ENCODE assay signal across 9 cellular contexts in the genomic region with DNA sequence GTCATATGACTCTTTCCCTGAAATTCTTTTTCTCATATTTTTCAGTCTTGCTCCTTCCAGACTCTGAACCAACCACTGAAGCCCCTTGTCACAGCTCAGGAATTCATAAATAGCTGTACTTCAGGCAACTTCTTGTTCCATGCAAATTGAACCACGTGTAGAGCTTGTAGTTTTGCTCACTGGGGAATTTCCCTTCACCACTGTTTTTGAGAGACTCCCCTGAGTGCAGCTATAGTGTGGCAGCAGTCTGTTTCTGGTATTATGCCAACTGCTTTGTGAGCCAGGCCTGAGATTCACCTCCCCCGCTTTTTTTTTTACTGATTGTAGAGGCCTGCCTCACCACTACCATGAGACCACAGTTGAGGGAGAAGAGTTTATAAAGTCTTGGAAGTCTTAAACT.
DNase-seq lines count a peak whose midpoint lies in the region; ATAC-seq lines count a peak whose summit lies in the region.
"Had no signal": no experiment of that assay in that cellular context is flagged by ENCODE, and none has a peak within 500 bp of the region (broad histone marks: within the 10 kb centered on the region; RNA-seq: fewer than 3 reads in every experiment).

No MANE protein-coding gene starts in this region.

- no peaks in the 10 kb centered on the region for H3K4me1 Mint-ChIP-seq in activated CD8-positive, alpha-beta memory T cell treated with anti-CD3 and anti-CD28 coated beads, Interleukin-2, amount 10 ng/mL, durations not matched to agents 7 days and 5 days
- H3K4me1 Mint-ChIP-seq: memory B cell had no signal

- CTCF ChIA-PET in activated CD8-positive, alpha-beta memory T cell treated with anti-CD3 and anti-CD28 coated beads, Interleukin-2, amount 10 ng/mL, durations not matched to agents 7 days and 5 days (lab: Charles Lee): no interaction called here

- peak; percentile 70 for ATAC-seq in GM19455 (IDR thresholded peaks at IDR 0.05; ENCODE audit: unreplicated experiment)
- peak; percentile 85 for ATAC-seq in HG03139 (IDR thresholded peaks at IDR 0.05; ENCODE audit: unreplicated experiment)
- ATAC-seq in activated CD4-positive, CD25-positive, alpha-beta regulatory T cell treated with anti-CD3 and anti-CD28 coated beads, Interleukin-2, amount 50 U/mL, for 24 hours: no peak
- no peak for ATAC-seq in esophagus mucosa
- no peak for ATAC-seq in activated CD8-positive, alpha-beta memory T cell treated with anti-CD3 and anti-CD28 coated beads, Interleukin-2, amount 10 ng/mL, durations not matched to agents 7 days and 5 days

- no peaks in the 10 kb centered on the region for H3K27me3 Mint-ChIP-seq in activated CD8-positive, alpha-beta memory T cell treated with anti-CD3 and anti-CD28 coated beads, Interleukin-2, amount 10 ng/mL, durations not matched to agents 7 days and 5 days
- H3K27me3 Mint-ChIP-seq: memory B cell had no signal

- H3K27ac Mint-ChIP-seq in activated CD8-positive, alpha-beta memory T cell treated with anti-CD3 and anti-CD28 coated beads, Interleukin-2, amount 10 ng/mL, durations not matched to agents 7 days and 5 days: no peak overlapping the region
- H3K27ac Mint-ChIP-seq: memory B cell had no signal

- H3K36me3 Mint-ChIP-seq in activated CD8-positive, alpha-beta memory T cell treated with anti-CD3 and anti-CD28 coated beads, Interleukin-2, amount 10 ng/mL, durations not matched to agents 7 days and 5 days: no peaks in the 10 kb centered on the region
- H3K36me3 Mint-ChIP-seq: memory B cell had no signal

- DNase-seq in Caki2 (ENCODE audit: low read depth) (peak; percentile 18), astrocyte of the hippocampus (ENCODE audit: low read depth, low spot score) (peak; percentile 75), NCI-H774 (lab: John Stamatoyannopoulos, UW) (no peak)
- no peak for DNase-seq in activated CD8-positive, alpha-beta memory T cell treated with anti-CD3 and anti-CD28 coated beads, Interleukin-2, amount 10 ng/mL, durations not matched to agents 7 days and 5 days

- H3K9me3 Mint-ChIP-seq in activated CD8-positive, alpha-beta memory T cell treated with anti-CD3 and anti-CD28 coated beads, Interleukin-2, amount 10 ng/mL, durations not matched to agents 7 days and 5 days (ENCODE audit: low read depth): peaks cover 3% of the 10 kb centered on the region

- no peak overlapping the region for H3K4me3 Mint-ChIP-seq in activated CD8-positive, alpha-beta memory T cell treated with anti-CD3 and anti-CD28 coated beads, Interleukin-2, amount 10 ng/mL, durations not matched to agents 7 days and 5 days
- H3K4me3 Mint-ChIP-seq: memory B cell had no signal

- in situ Hi-C loops in Caki2 (cut with HindIII; ENCODE audit: low pct_unique_long_range_greater_than_20kb, low sequenced_read_pairs): no loop called here

Comparison
In these comparisons a context has a peak if more than half of its experiments do, and no peak if none do; other contexts are left out.
1. DNase-seq: peak in Caki2 (single experiment) and astrocyte of the hippocampus (single experiment); none in NCI-H774 (single experiment) and activated CD8-positive, alpha-beta memory T cell treated with anti-CD3 and anti-CD28 coated beads, Interleukin-2, amount 10 ng/mL, durations not matched to agents 7 days and 5 days (single experiment).
2. ATAC-seq: peak in GM19455 (single experiment) and HG03139 (single experiment); none in activated CD4-positive, CD25-positive, alpha-beta regulatory T cell treated with anti-CD3 and anti-CD28 coated beads, Interleukin-2, amount 50 U/mL, for 24 hours (0 of 2), esophagus mucosa (single experiment) and activated CD8-positive, alpha-beta memory T cell treated with anti-CD3 and anti-CD28 coated beads, Interleukin-2, amount 10 ng/mL, durations not matched to agents 7 days and 5 days (single experiment).